Comparison of ENCODE assay signal across 8 cellular contexts in the genomic region with DNA sequence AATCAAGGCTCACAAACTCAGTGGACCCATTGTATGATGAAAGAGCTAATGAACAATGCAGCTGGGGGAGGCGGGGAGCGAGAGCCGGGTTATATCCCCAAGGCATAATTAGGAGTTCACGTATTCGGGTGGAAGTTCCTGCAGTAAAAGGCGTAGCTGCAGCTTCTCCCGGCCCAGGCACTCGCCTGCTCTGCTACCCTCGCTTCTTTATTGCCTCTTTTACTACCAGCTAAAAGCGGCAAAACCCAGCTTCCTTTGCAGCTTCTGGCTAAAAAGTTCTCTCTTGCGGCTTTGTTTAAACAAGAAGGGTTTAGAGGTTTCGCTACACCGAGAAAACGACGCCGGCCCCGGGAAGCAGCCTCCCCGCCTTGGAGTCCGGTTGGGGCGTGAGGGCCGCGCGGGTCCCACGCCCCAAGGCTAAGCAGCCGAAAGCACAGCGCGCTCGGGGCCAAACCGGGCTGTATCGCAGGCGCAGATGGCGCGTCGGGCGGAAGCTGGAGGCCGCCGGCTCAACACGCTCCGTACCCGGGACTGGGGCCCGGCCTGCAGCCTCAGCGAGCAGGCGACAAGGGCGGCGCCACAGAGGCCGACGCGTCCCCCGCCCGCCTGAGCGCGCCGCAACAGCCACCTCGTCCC. TPM values are rescaled to one million over a fixed set of nuclear protein-coding genes. Genes with fewer than 3 reads are reported as not detected.
DNase-seq lines count a peak whose midpoint lies in the region; ATAC-seq lines count a peak whose summit lies in the region.

No MANE protein-coding gene starts in this region.

- DNase-seq in DMS 273 treated with DMSO at 0.1 percent for 48 hours (lab: John Stamatoyannopoulos, UW): peak; percentile 53
- DNase-seq in NCI-H82 (lab: John Stamatoyannopoulos, UW): peak; percentile 78
- peak; percentile 84 for DNase-seq in adipocyte (ENCODE audit: low read depth)
- DNase-seq in Right ventricle myocardium inferior (ENCODE audit: missing footprints): peak; percentile 83
- peak; percentile 62 for DNase-seq in occipital lobe (lab: John Stamatoyannopoulos, UW)
- DNase-seq in NAMALWA (ENCODE audit: low spot score): no peak

- H3K4me3 ChIP-seq in adipocyte (ENCODE audit: low read length): peak overlapping the region; percentile 93

- H3K36me3 ChIP-seq in adipocyte (ENCODE audit: control insufficient read depth, insufficient read depth, low read length, severe bottlenecking): no peaks in the 10 kb centered on the region

- no peaks in the 10 kb centered on the region for H3K9me3 ChIP-seq in adipocyte (ENCODE audit: control insufficient read depth, low read length)

- intact Hi-C loops in Right ventricle myocardium inferior (cut with DNase I): loop anchor here (5.0 kb wide), 1 partner anchor 63 kb away; a partner anchor contains a TSS

- ATAC-seq in GM19324 (IDR thresholded peaks at IDR 0.05; ENCODE audit: low FRiP score, unreplicated experiment) (peak; percentile 74), HG03280 (IDR thresholded peaks at IDR 0.05; ENCODE audit: unreplicated experiment) (peak; percentile 68), Right ventricle myocardium inferior (peak; percentile 16)

- peak overlapping the region; percentile 100 for H3K9ac ChIP-seq in adipocyte (ENCODE audit: low read length)

- H3K27me3 ChIP-seq in adipocyte (replicated peaks; ENCODE audit: control insufficient read depth, insufficient read depth, low read length): no peaks in the 10 kb centered on the region

- H3K4me1 ChIP-seq in adipocyte (ENCODE audit: control insufficient read depth, insufficient read depth, low read length): peaks cover 46% of the 10 kb centered on the region

RNA-seq across cellular contexts. Expression of a gene that starts 1.6 kb away (rescaled TPM):
- total RNA-seq in Right ventricle myocardium inferior (4.5 TPM), occipital lobe (10.3 TPM)

Comparison
In these comparisons a context has a peak if more than half of its experiments do, and no peak if none do; other contexts are left out.
1. ATAC-seq: peak in every context shown above with its lines; median percentile 74 in GM19324; 68 in HG03280; 16 in Right ventricle myocardium inferior.